Comparison of ENCODE assay signal across 16 cellular contexts in genomic region chr2:884027-884748, GRCh38.
"Had no signal": no experiment of that assay in that cellular context is flagged by ENCODE, and none has a peak within 500 bp of the region (broad histone marks: within the 10 kb centered on the region; RNA-seq: fewer than 3 reads in every experiment).

No MANE protein-coding gene starts in this region.

- H3K9me3 Mint-ChIP-seq: activated naive CD4-positive, alpha-beta T cell treated with anti-CD3 and anti-CD28 coated beads, Interleukin-2, amount 10 ng/mL, durations not matched to agents 7 days and 5 days; activated naive CD8-positive, alpha-beta T cell treated with anti-CD3 and anti-CD28 coated beads, Interleukin-2, amount 50 U/mL, for 24 hours; activated T-cell treated with anti-CD3 and anti-CD28 coated beads, Interleukin-2, amount 50 U/mL, for 4 hours had no signal

- H3K36me3 Mint-ChIP-seq: activated naive CD4-positive, alpha-beta T cell treated with anti-CD3 and anti-CD28 coated beads, Interleukin-2, amount 10 ng/mL, durations not matched to agents 7 days and 5 days; brain had no signal

- H3K4me1 Mint-ChIP-seq: activated naive CD4-positive, alpha-beta T cell treated with anti-CD3 and anti-CD28 coated beads, Interleukin-2, amount 10 ng/mL, durations not matched to agents 7 days and 5 days had no signal

- DNase-seq: activated CD4-positive, alpha-beta T cell treated with anti-CD3 and anti-CD28 coated beads, Interleukin-2, amount 50 U/mL, for 4 hours; activated naive CD4-positive, alpha-beta T cell treated with anti-CD3 and anti-CD28 coated beads, Interleukin-2, amount 10 ng/mL, durations not matched to agents 7 days and 5 days; activated naive CD8-positive, alpha-beta T cell treated with anti-CD3 and anti-CD28 coated beads, Interleukin-2, amount 50 U/mL, for 24 hours; activated T-cell treated with anti-CD3 and anti-CD28 coated beads, Interleukin-2, amount 50 U/mL, for 4 hours; anterior cingulate cortex; caudate nucleus; foreskin keratinocyte; left cardiac atrium; midbrain; ovary; spleen; stimulated activated naive CD4-positive, alpha-beta T cell; T-helper 2 cell; thyroid gland; WERI-Rb-1 had no signal

- H3K27ac Mint-ChIP-seq: activated naive CD4-positive, alpha-beta T cell treated with anti-CD3 and anti-CD28 coated beads, Interleukin-2, amount 10 ng/mL, durations not matched to agents 7 days and 5 days; activated naive CD8-positive, alpha-beta T cell treated with anti-CD3 and anti-CD28 coated beads, Interleukin-2, amount 50 U/mL, for 24 hours had no signal

- H3K4me3 Mint-ChIP-seq: activated naive CD4-positive, alpha-beta T cell treated with anti-CD3 and anti-CD28 coated beads, Interleukin-2, amount 10 ng/mL, durations not matched to agents 7 days and 5 days; activated naive CD8-positive, alpha-beta T cell treated with anti-CD3 and anti-CD28 coated beads, Interleukin-2, amount 50 U/mL, for 24 hours; activated T-cell treated with anti-CD3 and anti-CD28 coated beads, Interleukin-2, amount 50 U/mL, for 4 hours; brain had no signal
